9 cellular contexts compared by ENCODE assay signal in genomic region chr20:58131111-58131510, GRCh38.
DNase-seq lines count a peak whose midpoint lies in the region; ATAC-seq and TF ChIP-seq lines count a peak whose summit lies in the region.
"Had no signal": no experiment of that assay in that cellular context is flagged by ENCODE, and none has a peak within 500 bp of the region (broad histone marks: within the 10 kb centered on the region; RNA-seq: fewer than 3 reads in every experiment).

No MANE protein-coding gene starts in this region.

- no peak for ATAC-seq in GM18505 (IDR thresholded peaks at IDR 0.05; ENCODE audit: unreplicated experiment)
- ATAC-seq in GM19395 (IDR thresholded peaks at IDR 0.05; ENCODE audit: unreplicated experiment) = no peak

- H3K4me3 ChIP-seq in choroid plexus epithelial cell (ENCODE audit: low read depth, low read length) = peak overlapping the region; percentile 7

- peak; percentile 4 for TF ChIP-seq CTCF in choroid plexus epithelial cell (conservative IDR thresholded peaks at IDR 0.05; ENCODE audit: low read depth, low read length)

- no peak for TF ChIP-seq POLR2A in GM18505 (IDR thresholded peaks at IDR 0.05; ENCODE audit: borderline replicate concordance, extremely low read depth, insufficient read depth, insufficient read length)

- DNase-seq in AG08396 (ENCODE audit: low spot score) = peak; percentile 46
- DNase-seq in HT1080 (ENCODE audit: low read depth) = peak; percentile 57
- peak; percentile 78 for DNase-seq in choroid plexus epithelial cell (ENCODE audit: low read depth)
- peak; percentile 90 for DNase-seq in myocyte (ENCODE audit: low read depth)
- DNase-seq in activated CD4-positive, CD25-positive, alpha-beta regulatory T cell (lab: John Stamatoyannopoulos, UW) = no peak
- DNase-seq in activated naive CD4-positive, alpha-beta T cell (lab: John Stamatoyannopoulos, UW) = no peak
- DNase-seq: activated CD4-positive, alpha-beta T cell treated with anti-CD3 and anti-CD28 coated beads, Interleukin-2, amount 10 ng/mL, durations not matched to agents 24 days and 14 days had no signal

Comparison
In these comparisons a context has a peak if more than half of its experiments do, and no peak if none do; other contexts are left out.
1. DNase-seq: peak in AG08396 (single experiment), HT1080 (single experiment), choroid plexus epithelial cell (single experiment) and myocyte (single experiment); none in activated CD4-positive, CD25-positive, alpha-beta regulatory T cell (0 of 4) and activated naive CD4-positive, alpha-beta T cell (0 of 4).